In genomic region chr2:42238644-42239288, GRCh38 we compare ENCODE assay signal across 8 cellular contexts.
DNase-seq lines count a peak whose midpoint lies in the region; ATAC-seq and TF ChIP-seq lines count a peak whose summit lies in the region.

No MANE protein-coding gene starts in this region.

- H3K36me3 ChIP-seq in CD8-positive, alpha-beta memory T cell (ENCODE audit: insufficient read depth, low read length) = no peaks in the 10 kb centered on the region
- no peaks in the 10 kb centered on the region for H3K36me3 ChIP-seq in uterus

- no peak overlapping the region for H3K4me3 ChIP-seq in CD8-positive, alpha-beta memory T cell (ENCODE audit: low read length)
- H3K4me3 ChIP-seq in uterus = no peak overlapping the region

- H3K27ac Mint-ChIP-seq in CD8-positive, alpha-beta memory T cell = peak overlapping the region in 3 of 8 donors; percentile 32 to 51 (median 33)

- H3K4me1 ChIP-seq in CD8-positive, alpha-beta memory T cell (ENCODE audit: insufficient read depth, low read length) = peaks cover 55% of the 10 kb centered on the region
- no peaks in the 10 kb centered on the region for H3K4me1 ChIP-seq in uterus

- peak overlapping the region in 2 of 7 donors; percentile 23 to 26 for H3K4me3 Mint-ChIP-seq in CD8-positive, alpha-beta memory T cell

- ATAC-seq in GM19023 (IDR thresholded peaks at IDR 0.05; ENCODE audit: unreplicated experiment) (peak; percentile 92), HG03565 (IDR thresholded peaks at IDR 0.05; ENCODE audit: unreplicated experiment) (peak; percentile 69)

- peaks cover 0 to 30% (median 6%) of the 10 kb centered on the region in 3 donors for H3K36me3 Mint-ChIP-seq in CD8-positive, alpha-beta memory T cell

- peak; percentile 7 to 56 (median 46) for TF ChIP-seq CTCF in uterus (IDR thresholded peaks at IDR 0.05)

- H3K27me3 ChIP-seq in CD8-positive, alpha-beta memory T cell (ENCODE audit: insufficient read depth, low read length, poor library complexity, severe bottlenecking) = no peaks in the 10 kb centered on the region
- H3K27me3 ChIP-seq in uterus = no peaks in the 10 kb centered on the region

- no peaks in the 10 kb centered on the region for H3K27me3 Mint-ChIP-seq in CD8-positive, alpha-beta memory T cell

- intact Hi-C loops in uterus (cut with DNase I; ENCODE audit: low total_unique reads) = no loop called here

- H3K9me3 ChIP-seq in CD8-positive, alpha-beta memory T cell (ENCODE audit: low read length) = no peaks in the 10 kb centered on the region
- no peaks in the 10 kb centered on the region for H3K9me3 ChIP-seq in uterus

- TF ChIP-seq POLR2A in uterus (IDR thresholded peaks at IDR 0.05) = no peak

- DNase-seq in CD8-positive, alpha-beta memory T cell = peak in 4 of 5 donors; percentile 22 to 60 (median 30)
- peak; percentile 41 for DNase-seq in UCSD-AML1 (lab: John Stamatoyannopoulos, UW; ENCODE audit: unreplicated experiment)
- peak; percentile 60 for DNase-seq in cerebellar cortex (ENCODE audit: low spot score)
- peak; percentile 8 for DNase-seq in midbrain (lab: John Stamatoyannopoulos, UW)
- DNase-seq in uterus = peak; percentile 26 to 27
- no peak for DNase-seq in foreskin melanocyte

- CTCF ChIA-PET in CD8-positive, alpha-beta memory T cell (lab: Charles Lee) = interaction anchor here (0.6 to 6.7 kb wide), 7 partner anchors 10 to 143 kb away, joined by 3 to 45 read pairs (median 3); no protein-coding TSS in a partner anchor

- peaks cover 81 to 99% (median 95%) of the 10 kb centered on the region in 3 donors for H3K4me1 Mint-ChIP-seq in CD8-positive, alpha-beta memory T cell

- POLR2A ChIA-PET in CD8-positive, alpha-beta memory T cell (lab: Charles Lee) = no interaction called here

- no peaks in the 10 kb centered on the region for H3K9me3 Mint-ChIP-seq in CD8-positive, alpha-beta memory T cell

- H3K27ac ChIP-seq in CD8-positive, alpha-beta memory T cell (ENCODE audit: low read depth, low read length) = no peak overlapping the region
- no peak overlapping the region for H3K27ac ChIP-seq in uterus
